Comparison of ENCODE assay signal across 15 cellular contexts in genomic region chr11:75627879-75628668, GRCh38. TPM values are rescaled to one million over a fixed set of nuclear protein-coding genes. Genes with fewer than 3 reads are reported as not detected.
DNase-seq lines count a peak whose midpoint lies in the region; ATAC-seq, FAIRE-seq and TF ChIP-seq lines count a peak whose summit lies in the region.
"Had no signal": no experiment of that assay in that cellular context is flagged by ENCODE, and none has a peak within 500 bp of the region (broad histone marks: within the 10 kb centered on the region; RNA-seq: fewer than 3 reads in every experiment).

No MANE protein-coding gene starts in this region.

- no peak for FAIRE-seq in GM12892 (lab: Jason Lieb, UNC)
- FAIRE-seq: small intestine had no signal

- no peaks in the 10 kb centered on the region for H3K9me3 ChIP-seq in GM23248 (ENCODE audit: low read depth)
- no peaks in the 10 kb centered on the region for H3K9me3 ChIP-seq in SJCRH30 (replicated peaks)
- no peaks in the 10 kb centered on the region for H3K9me3 ChIP-seq in neuronal stem cell (replicated peaks in 1 of 2; ENCODE audit: control insufficient read depth in 2 of 2, insufficient read depth in 1 of 2, low read depth in 1 of 2, low read length in 2 of 2)
- H3K9me3 ChIP-seq in HAP-1: no peaks in the 10 kb centered on the region
- H3K9me3 ChIP-seq: heart left ventricle had no signal

- no peak overlapping the region for H3K4me3 Mint-ChIP-seq in activated CD8-positive, alpha-beta T cell treated with anti-CD3 and anti-CD28 coated beads, Interleukin-2, amount 10 ng/mL, durations not matched to agents 7 days and 5 days
- H3K4me3 Mint-ChIP-seq: activated CD8-positive, alpha-beta memory T cell treated with anti-CD3 and anti-CD28 coated beads, Interleukin-2, amount 10 ng/mL, durations not matched to agents 7 days and 5 days; CD8-positive, alpha-beta T cell had no signal

- no peak overlapping the region for H2BK12ac ChIP-seq in neuronal stem cell (ENCODE audit: low read length)

- H3K18ac ChIP-seq in neuronal stem cell (ENCODE audit: low read length): peak overlapping the region; percentile 15

- H4K8ac ChIP-seq in neuronal stem cell (ENCODE audit: low read depth, low read length): no peak overlapping the region

- peaks cover 24% of the 10 kb centered on the region for H3K27me3 Mint-ChIP-seq in activated CD8-positive, alpha-beta T cell treated with anti-CD3 and anti-CD28 coated beads, Interleukin-2, amount 10 ng/mL, durations not matched to agents 7 days and 5 days (ENCODE audit: low read depth)

- no peak overlapping the region for H3K9ac ChIP-seq in GM23248
- no peak overlapping the region for H3K9ac ChIP-seq in neuronal stem cell (ENCODE audit: low read depth, low read length, poor library complexity)

- H3K9me3 Mint-ChIP-seq in activated CD8-positive, alpha-beta T cell treated with anti-CD3 and anti-CD28 coated beads, Interleukin-2, amount 10 ng/mL, durations not matched to agents 7 days and 5 days (ENCODE audit: insufficient read depth): no peaks in the 10 kb centered on the region
- H3K9me3 Mint-ChIP-seq: CD8-positive, alpha-beta T cell had no signal

- no peaks in the 10 kb centered on the region for H4K20me1 ChIP-seq in GM23248 (ENCODE audit: insufficient read depth)

- H3K36me3 Mint-ChIP-seq in activated CD8-positive, alpha-beta T cell treated with anti-CD3 and anti-CD28 coated beads, Interleukin-2, amount 10 ng/mL, durations not matched to agents 7 days and 5 days (ENCODE audit: low read depth): no peaks in the 10 kb centered on the region
- H3K36me3 Mint-ChIP-seq: activated CD8-positive, alpha-beta memory T cell treated with anti-CD3 and anti-CD28 coated beads, Interleukin-2, amount 10 ng/mL, durations not matched to agents 7 days and 5 days; CD8-positive, alpha-beta T cell had no signal

- in situ Hi-C loops in GM23248 (cut with MboI): no loop called here
- in situ Hi-C loops in HAP-1 (cut with MboI; ENCODE audit: low sequenced_read_pairs): no loop called here

- H3K27ac ChIP-seq in GM23248: no peak overlapping the region
- peak overlapping the region; percentile 41 for H3K27ac ChIP-seq in SJCRH30
- no peak overlapping the region for H3K27ac ChIP-seq in neuronal stem cell (replicated peaks; ENCODE audit: low read length)
- H3K27ac ChIP-seq: heart left ventricle had no signal

- H2BK5ac ChIP-seq in neuronal stem cell (ENCODE audit: low read length): no peak overlapping the region

- H3K4me1 ChIP-seq in GM23248 (ENCODE audit: insufficient read depth): peaks cover 28% of the 10 kb centered on the region
- H3K4me1 ChIP-seq in SJCRH30: peaks cover 29% of the 10 kb centered on the region
- H3K4me1 ChIP-seq in neuronal stem cell (ENCODE audit: control insufficient read depth in 2 of 2, insufficient read depth in 1 of 2, low read depth in 1 of 2, low read length in 2 of 2): peaks cover 39 to 59% of the 10 kb centered on the region in 2 donors
- peaks cover 15% of the 10 kb centered on the region for H3K4me1 ChIP-seq in HAP-1
- H3K4me1 ChIP-seq: heart left ventricle had no signal

- WGBS in GM23248 (ENCODE audit: low coverage in 1 of 2, low lambda C conversion rate in 2 of 2, missing lambda C conversion rate in 2 of 2), 2 experiments: 75 to 77% methylated on average over 11 of the region's 11 CpGs
- no CpG with 5 or more reads among the region's 11 CpGs for WGBS in neuronal stem cell (ENCODE audit: extremely low coverage in 2 of 2, insufficient read length in 2 of 2, insufficient replicate concordance in 1 of 2), 2 donors

- peaks cover 21% of the 10 kb centered on the region for H3F3A ChIP-seq in GM23248 (ENCODE audit: insufficient read depth)

- ATAC-seq in activated CD8-positive, alpha-beta T cell treated with anti-CD3 and anti-CD28 coated beads, Interleukin-2, amount 10 ng/mL, durations not matched to agents 7 days and 5 days: no peak
- no peak for ATAC-seq in GM18519 (IDR thresholded peaks at IDR 0.05; ENCODE audit: low FRiP score, unreplicated experiment)
- ATAC-seq: activated CD8-positive, alpha-beta memory T cell treated with anti-CD3 and anti-CD28 coated beads, Interleukin-2, amount 10 ng/mL, durations not matched to agents 7 days and 5 days; CD8-positive, alpha-beta T cell; heart left ventricle had no signal

- H3K9me2 ChIP-seq in GM23248 (ENCODE audit: insufficient read depth): no peaks in the 10 kb centered on the region

- POLR2A ChIA-PET in activated CD8-positive, alpha-beta T cell treated with anti-CD3 and anti-CD28 coated beads, Interleukin-2, amount 10 ng/mL, durations not matched to agents 7 days and 5 days (lab: Charles Lee): no interaction called here

- TF ChIP-seq POLR2A in GM12892 (IDR thresholded peaks at IDR 0.05; ENCODE audit: low read depth, low read length): no peak

- no peak overlapping the region for H3K23ac ChIP-seq in neuronal stem cell (ENCODE audit: low read depth, low read length, poor library complexity)

- H3K4me3 ChIP-seq in GM23248 (no peak overlapping the region), SJCRH30 (no peak overlapping the region), fibroblast of pulmonary artery (replicated peaks; ENCODE audit: low read depth, low read length) (no peak overlapping the region), neuronal stem cell (ENCODE audit: low read length in 2 of 2) (no peak overlapping the region), HAP-1 (no peak overlapping the region)
- H3K4me3 ChIP-seq: heart left ventricle had no signal

- no peak overlapping the region for H2AK5ac ChIP-seq in neuronal stem cell (ENCODE audit: low read depth, low read length)

- CTCF ChIA-PET in activated CD8-positive, alpha-beta T cell treated with anti-CD3 and anti-CD28 coated beads, Interleukin-2, amount 10 ng/mL, durations not matched to agents 7 days and 5 days (lab: Charles Lee): no interaction called here

- no peak overlapping the region for H4K91ac ChIP-seq in neuronal stem cell (ENCODE audit: low read depth, low read length, poor library complexity)

- no peak overlapping the region for H3K14ac ChIP-seq in neuronal stem cell (ENCODE audit: low read length)

- H3K79me2 ChIP-seq in GM23248 (ENCODE audit: insufficient read depth): no peaks in the 10 kb centered on the region

- H3K4ac ChIP-seq in neuronal stem cell (ENCODE audit: low read length): no peak overlapping the region

- no peaks in the 10 kb centered on the region for H3K79me1 ChIP-seq in neuronal stem cell (ENCODE audit: low read depth, low read length)

- H3K27ac Mint-ChIP-seq in activated CD8-positive, alpha-beta T cell treated with anti-CD3 and anti-CD28 coated beads, Interleukin-2, amount 10 ng/mL, durations not matched to agents 7 days and 5 days: no peak overlapping the region
- H3K27ac Mint-ChIP-seq: activated CD8-positive, alpha-beta memory T cell treated with anti-CD3 and anti-CD28 coated beads, Interleukin-2, amount 10 ng/mL, durations not matched to agents 7 days and 5 days; CD8-positive, alpha-beta T cell had no signal

- no peaks in the 10 kb centered on the region for H3K27me3 ChIP-seq in GM23248 (replicated peaks; ENCODE audit: insufficient read depth)
- no peaks in the 10 kb centered on the region for H3K27me3 ChIP-seq in SJCRH30
- H3K27me3 ChIP-seq in neuronal stem cell (ENCODE audit: control insufficient read depth in 3 of 3, insufficient read depth in 3 of 3, low read depth in 1 of 3, low read length in 3 of 3): no peaks in the 10 kb centered on the region
- no peaks in the 10 kb centered on the region for H3K27me3 ChIP-seq in HAP-1 (ENCODE audit: low read depth)
- H3K27me3 ChIP-seq: heart left ventricle had no signal

- peak; percentile 57 for DNase-seq in GM23248
- DNase-seq in SJCRH30: peak; percentile 66 to 72
- peak; percentile 45 for DNase-seq in fibroblast of pulmonary artery (ENCODE audit: low read depth)
- DNase-seq in neuronal stem cell (ENCODE audit: low spot score): no peak
- DNase-seq in GM12892 (ENCODE audit: insufficient read length): no peak
- no peak for DNase-seq in activated CD8-positive, alpha-beta T cell treated with anti-CD3 and anti-CD28 coated beads, Interleukin-2, amount 10 ng/mL, durations not matched to agents 7 days and 5 days
- DNase-seq in HAP-1 (ENCODE audit: low spot score in 2 of 2): no peak
- DNase-seq: activated CD8-positive, alpha-beta memory T cell treated with anti-CD3 and anti-CD28 coated beads, Interleukin-2, amount 10 ng/mL, durations not matched to agents 7 days and 5 days; activated naive CD4-positive, alpha-beta T cell; CD8-positive, alpha-beta T cell; HCEC 1CT; heart left ventricle; NCI-H2081 treated with DMSO at 0.1 percent for 48 hours; small intestine had no signal

- no peak overlapping the region; the same call in 1 of the 2 replicates for H2AFZ ChIP-seq in GM23248
- H2AFZ ChIP-seq in neuronal stem cell (ENCODE audit: low read length): no peak overlapping the region

- H3K36me3 ChIP-seq in GM23248 (ENCODE audit: low read depth) (no peaks in the 10 kb centered on the region), SJCRH30 (no peaks in the 10 kb centered on the region), neuronal stem cell (replicated peaks in 1 of 2; ENCODE audit: control insufficient read depth in 2 of 2, insufficient read depth in 2 of 2, low read length in 2 of 2) (no peaks in the 10 kb centered on the region), HAP-1 (replicated peaks) (no peaks in the 10 kb centered on the region)
- H3K36me3 ChIP-seq: heart left ventricle had no signal

- H3K4me2 ChIP-seq in GM23248 (ENCODE audit: unreplicated experiment): no peak overlapping the region
- H3K4me2 ChIP-seq in neuronal stem cell (ENCODE audit: insufficient read depth, low read length, poor library complexity, severe bottlenecking): no peak overlapping the region

- TF ChIP-seq CTCF in fibroblast of pulmonary artery (IDR thresholded peaks at IDR 0.05; ENCODE audit: low read length, missing control alignments): no peak

- no peak overlapping the region for H2BK120ac ChIP-seq in neuronal stem cell (ENCODE audit: low read depth, low read length)

- no peaks in the 10 kb centered on the region for H3K4me1 Mint-ChIP-seq in activated CD8-positive, alpha-beta T cell treated with anti-CD3 and anti-CD28 coated beads, Interleukin-2, amount 10 ng/mL, durations not matched to agents 7 days and 5 days (ENCODE audit: low read depth)
- H3K4me1 Mint-ChIP-seq: activated CD8-positive, alpha-beta memory T cell treated with anti-CD3 and anti-CD28 coated beads, Interleukin-2, amount 10 ng/mL, durations not matched to agents 7 days and 5 days had no signal

- no peak overlapping the region for H2BK15ac ChIP-seq in neuronal stem cell (ENCODE audit: low read length)

RNA-seq across cellular contexts. Expression of gene MAP6, which starts 40.8 kb away (rescaled TPM):
- total RNA-seq in GM23248 (2014; rRNA removed; shearing (Covaris generic)): 5.2 and 9.9 TPM in 2 replicates
- 3.0 and 3.4 TPM in 2 replicates for polyA plus RNA-seq in GM23248 (2016; fragmentation: Nextera tagmentation; extraction: Ambion mirVana)
- total RNA-seq in SJCRH30 (2014; rRNA removed; shearing (Covaris generic)): 0.53 and 0.79 TPM in 2 replicates
- polyA plus RNA-seq in neuronal stem cell (2013, experiment 1 of 2): 29.9 TPM
- polyA plus RNA-seq in neuronal stem cell (2013, experiment 2 of 2): 30.1 TPM
- polyA plus RNA-seq in GM12892 (2012; ENCODE audit: missing spikeins): 0.17 TPM
- not detected for total RNA-seq in activated CD8-positive, alpha-beta T cell treated with anti-CD3 and anti-CD28 coated beads, Interleukin-2, amount 10 ng/mL, durations not matched to agents 7 days and 5 days
- total RNA-seq: CD8-positive, alpha-beta T cell had no signal

Comparison
In these comparisons a context has a peak if more than half of its experiments do, and no peak if none do; other contexts are left out.
1. DNase-seq: peak in GM23248 (single experiment), SJCRH30 (2 of 2) and fibroblast of pulmonary artery (single experiment); none in neuronal stem cell (single experiment), GM12892 (single experiment), activated CD8-positive, alpha-beta T cell treated with anti-CD3 and anti-CD28 coated beads, Interleukin-2, amount 10 ng/mL, durations not matched to agents 7 days and 5 days (single experiment) and HAP-1 (0 of 2).